Comparison of ENCODE assay signal across 1 cellular context in genomic region chr2:241926541-241927311, GRCh38.
TF ChIP-seq lines count a peak whose summit lies in the region.

No MANE protein-coding gene starts in this region.

TF ChIP-seq in HepG2, 621 proteins besides CTCF, POLR2A, EP300 and RAD21 (continued from another document and continues in another):
- TF ChIP-seq THAP7 (CRISPR knock-in tag; IDR thresholded peaks at IDR 0.05) (no peak), ZNF543 (CRISPR knock-in tag; IDR thresholded peaks at IDR 0.05) (no peak), PAXIP1 (CRISPR knock-in tag; conservative IDR thresholded peaks at IDR 0.05) (peak; percentile 52; the same call in 1 of the 2 replicates), SKIL (CRISPR knock-in tag; IDR thresholded peaks at IDR 0.05; ENCODE audit: borderline replicate concordance) (no peak), KDM5B (CRISPR knock-in tag; IDR thresholded peaks at IDR 0.05; ENCODE audit: borderline replicate concordance) (0 out of 2 replicates have a peak, but pooled peaks have one; percentile 21), BORCS8-MEF2B (CRISPR knock-in tag; IDR thresholded peaks at IDR 0.05) (peak; percentile 41; the same call in 1 of the 2 replicates), ZBTB7A (CRISPR knock-in tag; IDR thresholded peaks at IDR 0.05) (no peak), PCBP2 (optimal IDR thresholded peaks at IDR 0.05; ENCODE audit: low read depth, low read length, poor library complexity, severe bottlenecking) (no peak), ATF7 (IDR thresholded peaks at IDR 0.05) (no peak), ATF7 (CRISPR knock-in tag; IDR thresholded peaks at IDR 0.05) (0 out of 2 replicates have a peak, but pooled peaks have one; percentile 43), PHF5A (CRISPR knock-in tag; IDR thresholded peaks at IDR 0.05; ENCODE audit: low read depth, unreplicated experiment) (peak; percentile 20), ZFP37 (CRISPR knock-in tag; IDR thresholded peaks at IDR 0.05; ENCODE audit: borderline replicate concordance) (0 out of 2 replicates have a peak, but pooled peaks have one; percentile 34), TBP (CRISPR knock-in tag; IDR thresholded peaks at IDR 0.05) (no peak), BCLAF1 (IDR thresholded peaks at IDR 0.05) (no peak), ZNF839 (CRISPR knock-in tag; IDR thresholded peaks at IDR 0.05; ENCODE audit: borderline replicate concordance) (no peak), ZNF768 (CRISPR knock-in tag; IDR thresholded peaks at IDR 0.05) (no peak), PRPF4 (IDR thresholded peaks at IDR 0.05; ENCODE audit: low read depth, low read length, poor library complexity, severe bottlenecking) (no peak), TEAD3 (CRISPR knock-in tag; optimal IDR thresholded peaks at IDR 0.05; ENCODE audit: borderline replicate concordance) (peak; percentile 26), ZNF549 (CRISPR knock-in tag; IDR thresholded peaks at IDR 0.05) (no peak), FOXK2 (IDR thresholded peaks at IDR 0.05) (no peak), DNMT1 (CRISPR knock-in tag; IDR thresholded peaks at IDR 0.05) (no peak), ZBTB39 (CRISPR knock-in tag; IDR thresholded peaks at IDR 0.05) (no peak), SOX13 (IDR thresholded peaks at IDR 0.05) (no peak), SOX13 (CRISPR knock-in tag; conservative IDR thresholded peaks at IDR 0.05 in 1 of 2, IDR thresholded peaks at IDR 0.05 in 1 of 2) (peak in 1 of 2 experiments; percentile 62; a peak in 1 of 4 replicates), RFXANK (CRISPR knock-in tag; IDR thresholded peaks at IDR 0.05) (no peak), TBX2 (CRISPR knock-in tag; IDR thresholded peaks at IDR 0.05; ENCODE audit: borderline replicate concordance) (peak; percentile 40; the same call in 1 of the 2 replicates), ZNF7 (CRISPR knock-in tag; IDR thresholded peaks at IDR 0.05) (no peak), ZBTB37 (CRISPR knock-in tag; IDR thresholded peaks at IDR 0.05) (no peak), FOSL2 (CRISPR knock-in tag; IDR thresholded peaks at IDR 0.05) (0 out of 2 replicates have a peak, but pooled peaks have one; percentile 14), GATAD2A (CRISPR knock-in tag; IDR thresholded peaks at IDR 0.05) (peak; percentile 45; the same call in 1 of the 2 replicates), ZBTB21 (CRISPR knock-in tag; IDR thresholded peaks at IDR 0.05) (no peak), TCF7L2 (IDR thresholded peaks at IDR 0.05; ENCODE audit: low read depth, low read length) (no peak), E2F1 (CRISPR knock-in tag; IDR thresholded peaks at IDR 0.05) (no peak), ZBTB14 (CRISPR knock-in tag; IDR thresholded peaks at IDR 0.05) (no peak), HDAC6 (IDR thresholded peaks at IDR 0.05; ENCODE audit: low read depth, low read length) (no peak), IKZF5 (CRISPR knock-in tag; IDR thresholded peaks at IDR 0.05) (0 out of 2 replicates have a peak, but pooled peaks have one; percentile 18), TP53 (CRISPR knock-in tag; conservative IDR thresholded peaks at IDR 0.05) (no peak), ZBTB44 (CRISPR knock-in tag; IDR thresholded peaks at IDR 0.05) (no peak), ZNF777 (CRISPR knock-in tag; IDR thresholded peaks at IDR 0.05) (no peak), TOE1 (CRISPR knock-in tag; IDR thresholded peaks at IDR 0.05) (no peak), ZNF18 (CRISPR knock-in tag; IDR thresholded peaks at IDR 0.05; ENCODE audit: insufficient replicate concordance) (peak; percentile 12), ZNF577 (CRISPR knock-in tag; IDR thresholded peaks at IDR 0.05; ENCODE audit: borderline replicate concordance, low read depth) (no peak), ZNF570 (CRISPR knock-in tag; IDR thresholded peaks at IDR 0.05; ENCODE audit: borderline replicate concordance) (no peak)
